Comparison of ENCODE assay signal across 8 cellular contexts in genomic region chr6:41941280-41942044, GRCh38. TPM values are rescaled to one million over a fixed set of nuclear protein-coding genes. Genes with fewer than 3 reads are reported as not detected.
DNase-seq lines count a peak whose midpoint lies in the region; TF ChIP-seq lines count a peak whose summit lies in the region.

TSS of gene CCND3 (minus strand) at chr6:41941808. CDS start at chr6:41941649, 159 bp downstream.

- peak within 1 kb of the TSS; percentile 93 for H2BK5ac ChIP-seq in neuronal stem cell (ENCODE audit: low read length)

- H3K23ac ChIP-seq in neuronal stem cell (ENCODE audit: low read depth, low read length, poor library complexity), result peak within 1 kb of the TSS; percentile 95

- H3K4me3 ChIP-seq in LNCaP clone FGC (ENCODE audit: low read depth, low read length), result peak within 1 kb of the TSS; percentile 92
- H3K4me3 ChIP-seq in foreskin fibroblast (ENCODE audit: low read depth in 1 of 2, low read length in 2 of 2), result peak within 1 kb of the TSS; percentile 94 to 95
- H3K4me3 ChIP-seq in neuronal stem cell (ENCODE audit: low read length in 2 of 2), result peak within 1 kb of the TSS; percentile 92 to 96
- H3K4me3 ChIP-seq in subcutaneous abdominal adipose tissue (ENCODE audit: low read depth in 1 of 5, low read length in 5 of 5), result peak within 1 kb of the TSS; percentile 86 to 93 (median 92)

- peaks cover 6% of the 10 kb centered on the region for H3K79me1 ChIP-seq in neuronal stem cell (ENCODE audit: low read depth, low read length)

- H3K4ac ChIP-seq in neuronal stem cell (ENCODE audit: low read length), result no peak within 1 kb of the TSS

- peak within 1 kb of the TSS; percentile 85 for H3K14ac ChIP-seq in neuronal stem cell (ENCODE audit: low read length)

- TF ChIP-seq CTCF in LNCaP clone FGC (IDR thresholded peaks at IDR 0.05; ENCODE audit: control insufficient read depth, extremely low read depth, insufficient read depth) (no peak), foreskin fibroblast (IDR thresholded peaks at IDR 0.05; ENCODE audit: low read depth, low read length) (no peak)

- H3K4me2 ChIP-seq in neuronal stem cell (ENCODE audit: insufficient read depth, low read length, poor library complexity, severe bottlenecking), result peak within 1 kb of the TSS; percentile 100

- no peak within 1 kb of the TSS for H2BK12ac ChIP-seq in neuronal stem cell (ENCODE audit: low read length)

- H3K27me3 ChIP-seq in neuronal stem cell (ENCODE audit: control insufficient read depth in 3 of 3, insufficient read depth in 3 of 3, low read depth in 1 of 3, low read length in 3 of 3) (no peaks in the 10 kb centered on the region), subcutaneous abdominal adipose tissue (ENCODE audit: control insufficient read depth in 5 of 5, insufficient read depth in 4 of 5, low read length in 5 of 5) (no peaks in the 10 kb centered on the region)

- H3K27ac ChIP-seq in neuronal stem cell (replicated peaks; ENCODE audit: low read length) (no peak within 1 kb of the TSS), subcutaneous abdominal adipose tissue (ENCODE audit: low read depth, low read length) (peak within 1 kb of the TSS; percentile 96)

- WGBS in neuronal stem cell (ENCODE audit: extremely low coverage in 2 of 2, insufficient read length in 2 of 2, insufficient replicate concordance in 1 of 2), 2 donors, result no CpG with 5 or more reads among the region's 86 CpGs

- H2AK5ac ChIP-seq in neuronal stem cell (ENCODE audit: low read depth, low read length), result peak within 1 kb of the TSS; percentile 47

- DNase-seq in ELF-1 (ENCODE audit: low read depth, low spot score) (peak; percentile 79), GOT3 (lab: John Stamatoyannopoulos, UW) (peak; percentile 67), LNCaP clone FGC (ENCODE audit: low read depth) (peak; percentile 52), SHP77 (lab: John Stamatoyannopoulos, UW) (peak; percentile 83 to 88), foreskin fibroblast (peak; percentile 92 to 98), neuronal stem cell (ENCODE audit: low spot score) (peak; percentile 82)
- peak; percentile 96 for DNase-seq in activated effector memory CD4-positive, alpha-beta T cell treated with anti-CD3 and anti-CD28 coated beads, Interleukin-2, amount 50 U/mL, for 16 hours

- H3K9me3 ChIP-seq in neuronal stem cell (replicated peaks in 1 of 2; ENCODE audit: control insufficient read depth in 2 of 2, insufficient read depth in 1 of 2, low read depth in 1 of 2, low read length in 2 of 2), result no peaks in the 10 kb centered on the region
- no peaks in the 10 kb centered on the region for H3K9me3 ChIP-seq in subcutaneous abdominal adipose tissue (ENCODE audit: control insufficient read depth in 5 of 5, low read length in 5 of 5)

- H2BK15ac ChIP-seq in neuronal stem cell (ENCODE audit: low read length), result peak within 1 kb of the TSS; percentile 35

- peak within 1 kb of the TSS; percentile 89 for H3K18ac ChIP-seq in neuronal stem cell (ENCODE audit: low read length)

- H4K91ac ChIP-seq in neuronal stem cell (ENCODE audit: low read depth, low read length, poor library complexity), result no peak within 1 kb of the TSS

- H3K36me3 ChIP-seq in neuronal stem cell (replicated peaks in 1 of 2; ENCODE audit: control insufficient read depth in 2 of 2, insufficient read depth in 2 of 2, low read length in 2 of 2) (peaks cover 2 to 21% of the 10 kb centered on the region in 2 donors), subcutaneous abdominal adipose tissue (ENCODE audit: control insufficient read depth in 5 of 5, insufficient read depth in 5 of 5, low read length in 5 of 5) (peaks cover 0 to 11% (median under 1%) of the 10 kb centered on the region in 5 donors)

- H3K4me1 ChIP-seq in neuronal stem cell (ENCODE audit: control insufficient read depth in 2 of 2, insufficient read depth in 1 of 2, low read depth in 1 of 2, low read length in 2 of 2) (peaks cover 18 to 21% of the 10 kb centered on the region in 2 donors), subcutaneous abdominal adipose tissue (ENCODE audit: control insufficient read depth in 5 of 5, insufficient read depth in 5 of 5, low read length in 5 of 5) (peaks cover 15 to 57% (median 54%) of the 10 kb centered on the region in 5 donors)

- no peak within 1 kb of the TSS for H4K8ac ChIP-seq in neuronal stem cell (ENCODE audit: low read depth, low read length)

- H3K9ac ChIP-seq in neuronal stem cell (ENCODE audit: low read depth, low read length, poor library complexity) (peak within 1 kb of the TSS; percentile 93), subcutaneous abdominal adipose tissue (ENCODE audit: low read length in 5 of 5) (peak within 1 kb of the TSS; percentile 52 to 93 (median 75))

- H2BK120ac ChIP-seq in neuronal stem cell (ENCODE audit: low read depth, low read length), result no peak within 1 kb of the TSS

- H2AFZ ChIP-seq in neuronal stem cell (ENCODE audit: low read length), result peak within 1 kb of the TSS; percentile 96

RNA-seq across cellular contexts. Expression of gene CCND3, which starts in this region (rescaled TPM):
- 14.7 TPM for polyA plus RNA-seq in neuronal stem cell (2013, experiment 1 of 2)
- 15.1 TPM for polyA plus RNA-seq in neuronal stem cell (2013, experiment 2 of 2)
